ENCODE assay signal across 21 cellular contexts in the genomic region with DNA sequence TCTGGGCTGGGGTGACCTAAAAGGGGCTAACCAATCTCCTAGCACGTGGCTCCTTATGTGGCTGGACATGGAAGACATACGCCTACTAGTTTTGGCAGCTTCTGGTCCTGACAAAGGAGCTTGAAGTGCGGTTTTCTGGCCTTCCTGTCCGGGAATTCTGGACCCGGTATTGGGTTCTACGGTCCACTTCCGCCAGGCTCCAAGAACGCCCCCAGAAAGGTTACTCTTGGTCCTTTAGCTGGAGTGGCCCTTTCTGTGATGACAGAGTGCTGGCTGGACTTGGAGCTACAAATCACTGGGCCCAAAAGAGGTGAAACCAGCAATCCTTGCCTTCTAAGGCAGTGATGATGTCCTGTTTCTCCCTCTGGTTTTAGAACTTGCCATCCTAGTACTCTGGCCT.
"Had no signal": no experiment of that assay in that cellular context is flagged by ENCODE, and none has a peak within 500 bp of the region (broad histone marks: within the 10 kb centered on the region; RNA-seq: fewer than 3 reads in every experiment).

No MANE protein-coding gene starts in this region.

- H3K9me3 ChIP-seq: esophagus muscularis mucosa, gastroesophageal sphincter, ovary, psoas muscle, right lobe of liver had no signal

- H3K36me3 ChIP-seq: esophagus muscularis mucosa, gastroesophageal sphincter, ovary had no signal

- ATAC-seq: foreskin keratinocyte; gastroesophageal sphincter; left colon; natural killer cell; psoas muscle; right lobe of liver; stimulated activated naive B cell treated with anti-CD40 and anti-IgM and Interleukin-4, amounts not matched to agents 10 μg/mL and 1 μg/mL and 100 μg/mL, for 72 hours had no signal

- H3K27me3 ChIP-seq: esophagus muscularis mucosa, foreskin keratinocyte, gastroesophageal sphincter, ovary, right lobe of liver had no signal

- DNase-seq: effector CD8-positive, alpha-beta T cell; endodermal cell; foreskin keratinocyte; hypothalamus; immature natural killer cell; islet precursor cell; kidney glomerular epithelial cell; left colon; natural killer cell; occipital lobe; ovary; posterior cingulate gyrus; psoas muscle; right lobe of liver; small intestine; stimulated activated CD4-positive, alpha-beta T cell treated with anti-CD3 and anti-CD28 coated beads, Interleukin-15, amount 100 ng/mL, for 24 hours; stimulated activated CD4-positive, alpha-beta T cell treated with anti-CD3 and anti-CD28 coated beads, Interleukin-2, amount 100 ng/mL, for 48 hours; stimulated activated naive B cell treated with anti-CD40 and anti-IgM and Interleukin-4, amounts not matched to agents 10 μg/mL and 1 μg/mL and 100 μg/mL, for 72 hours had no signal

- H3K4me3 ChIP-seq: esophagus muscularis mucosa, gastroesophageal sphincter, lung, ovary, psoas muscle, right lobe of liver had no signal

- H3K27ac ChIP-seq: foreskin keratinocyte, ovary, psoas muscle, right lobe of liver had no signal
